ENCODE assay signal across 1 cellular context in the genomic region with DNA sequence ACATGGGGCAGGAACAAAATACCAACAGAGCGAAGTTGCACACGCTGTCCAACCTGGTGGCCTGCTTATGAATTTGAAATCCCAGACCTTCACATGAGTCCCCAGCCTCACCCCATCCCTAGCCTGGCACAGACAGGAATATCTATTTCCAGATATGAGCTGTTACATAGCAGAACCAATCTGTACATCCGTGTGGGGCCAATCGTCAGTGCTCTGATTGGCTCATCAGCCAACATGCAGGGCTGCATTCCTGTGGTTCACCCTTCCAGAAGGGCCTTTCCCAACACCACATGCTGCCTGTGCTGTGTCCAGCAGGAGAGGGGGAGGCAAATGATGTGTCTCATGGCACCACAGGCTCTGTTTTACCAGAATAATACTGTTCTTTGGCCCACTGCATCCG.
TF ChIP-seq lines count a peak whose summit lies in the region.

No MANE protein-coding gene starts in this region.

TF ChIP-seq in HCT116, 20 proteins besides CTCF, POLR2A, EP300 and RAD21 (continued from another document):
- peak; percentile 67 for TF ChIP-seq SP1 (IDR thresholded peaks at IDR 0.05; ENCODE audit: low read depth)
